ENCODE assay signal across 23 cellular contexts in the genomic region with DNA sequence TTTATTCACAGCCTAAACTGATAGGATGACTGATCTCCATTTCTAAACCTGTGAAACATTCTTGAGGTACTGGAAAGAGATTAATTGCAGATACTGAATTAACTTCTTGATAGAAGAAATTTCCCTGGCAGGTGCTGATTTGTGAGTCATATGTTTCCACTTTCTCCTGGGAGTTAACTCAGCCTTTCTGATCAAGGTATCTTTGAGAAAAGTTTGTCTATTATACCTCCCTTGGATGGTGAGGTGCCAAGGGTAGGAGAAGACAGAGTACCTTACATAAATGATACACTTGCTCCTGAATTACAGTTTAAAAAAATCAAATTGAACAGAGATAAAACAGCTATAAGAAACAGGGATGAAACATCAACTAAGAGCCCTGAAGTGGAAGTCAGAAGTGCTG.
A peak's percentile ranks its signal among the peaks of the same experiment; 100 is the strongest.
DNase-seq lines count a peak whose midpoint lies in the region; TF ChIP-seq lines count a peak whose summit lies in the region.
"Had no signal": no experiment of that assay in that cellular context is flagged by ENCODE, and none has a peak within 500 bp of the region (broad histone marks: within the 10 kb centered on the region; RNA-seq: fewer than 3 reads in every experiment).

No MANE protein-coding gene starts in this region.

- H3K27ac Mint-ChIP-seq in activated CD4-positive, alpha-beta T cell treated with anti-CD3 and anti-CD28 coated beads, Interleukin-2, amount 10 ng/mL, durations not matched to agents 7 days and 5 days: peak overlapping the region; percentile 33
- peak overlapping the region; percentile 12 for H3K27ac Mint-ChIP-seq in activated naive CD4-positive, alpha-beta T cell treated with anti-CD3 and anti-CD28 coated beads, Interleukin-2, amount 50 U/mL, for 24 hours
- no peak overlapping the region for H3K27ac Mint-ChIP-seq in activated naive CD4-positive, alpha-beta T cell treated with anti-CD3 and anti-CD28 coated beads, Interleukin-2, amount 10 ng/mL, durations not matched to agents 7 days and 5 days
- H3K27ac Mint-ChIP-seq in nephron progenitor cell: peak overlapping the region; percentile 66
- H3K27ac Mint-ChIP-seq in chondrocyte (ENCODE audit: unreplicated experiment): no peak overlapping the region
- H3K27ac Mint-ChIP-seq: CD14-positive monocyte; CD4-positive, alpha-beta memory T cell had no signal

- H3K9me3 Mint-ChIP-seq in activated CD4-positive, alpha-beta T cell treated with anti-CD3 and anti-CD28 coated beads, Interleukin-2, amount 10 ng/mL, durations not matched to agents 7 days and 5 days: no peaks in the 10 kb centered on the region
- H3K9me3 Mint-ChIP-seq in activated naive CD4-positive, alpha-beta T cell treated with anti-CD3 and anti-CD28 coated beads, Interleukin-2, amount 50 U/mL, for 24 hours: no peaks in the 10 kb centered on the region
- H3K9me3 Mint-ChIP-seq in activated naive CD4-positive, alpha-beta T cell treated with anti-CD3 and anti-CD28 coated beads, Interleukin-2, amount 10 ng/mL, durations not matched to agents 7 days and 5 days: no peaks in the 10 kb centered on the region
- H3K9me3 Mint-ChIP-seq in nephron progenitor cell (no peaks in the 10 kb centered on the region), chondrocyte (ENCODE audit: low read depth) (no peaks in the 10 kb centered on the region)
- H3K9me3 Mint-ChIP-seq: CD4-positive, alpha-beta memory T cell; CD4-positive, CD25-positive, alpha-beta regulatory T cell; CD8-positive, alpha-beta memory T cell had no signal

- H3K4me3 Mint-ChIP-seq in activated CD4-positive, alpha-beta T cell treated with anti-CD3 and anti-CD28 coated beads, Interleukin-2, amount 10 ng/mL, durations not matched to agents 7 days and 5 days: no peak overlapping the region
- H3K4me3 Mint-ChIP-seq in activated naive CD4-positive, alpha-beta T cell treated with anti-CD3 and anti-CD28 coated beads, Interleukin-2, amount 50 U/mL, for 24 hours: no peak overlapping the region
- no peak overlapping the region for H3K4me3 Mint-ChIP-seq in activated naive CD4-positive, alpha-beta T cell treated with anti-CD3 and anti-CD28 coated beads, Interleukin-2, amount 10 ng/mL, durations not matched to agents 7 days and 5 days
- H3K4me3 Mint-ChIP-seq in nephron progenitor cell (no peak overlapping the region), chondrocyte (ENCODE audit: unreplicated experiment) (no peak overlapping the region)
- H3K4me3 Mint-ChIP-seq: CD14-positive monocyte; CD4-positive, alpha-beta memory T cell; CD4-positive, CD25-positive, alpha-beta regulatory T cell; CD8-positive, alpha-beta memory T cell had no signal

- no peaks in the 10 kb centered on the region for H3K27me3 Mint-ChIP-seq in activated CD4-positive, alpha-beta T cell treated with anti-CD3 and anti-CD28 coated beads, Interleukin-2, amount 10 ng/mL, durations not matched to agents 7 days and 5 days
- no peaks in the 10 kb centered on the region for H3K27me3 Mint-ChIP-seq in activated naive CD4-positive, alpha-beta T cell treated with anti-CD3 and anti-CD28 coated beads, Interleukin-2, amount 50 U/mL, for 24 hours
- no peaks in the 10 kb centered on the region for H3K27me3 Mint-ChIP-seq in activated naive CD4-positive, alpha-beta T cell treated with anti-CD3 and anti-CD28 coated beads, Interleukin-2, amount 10 ng/mL, durations not matched to agents 7 days and 5 days
- H3K27me3 Mint-ChIP-seq in nephron progenitor cell (ENCODE audit: low read depth, poor library complexity): no peaks in the 10 kb centered on the region
- no peaks in the 10 kb centered on the region for H3K27me3 Mint-ChIP-seq in chondrocyte (ENCODE audit: low read depth)
- H3K27me3 Mint-ChIP-seq: CD4-positive, alpha-beta memory T cell; CD4-positive, CD25-positive, alpha-beta regulatory T cell; CD8-positive, alpha-beta memory T cell had no signal

- H3K4me1 Mint-ChIP-seq in activated CD4-positive, alpha-beta T cell treated with anti-CD3 and anti-CD28 coated beads, Interleukin-2, amount 10 ng/mL, durations not matched to agents 7 days and 5 days: peaks cover 16% of the 10 kb centered on the region
- peaks cover 25% of the 10 kb centered on the region for H3K4me1 Mint-ChIP-seq in activated naive CD4-positive, alpha-beta T cell treated with anti-CD3 and anti-CD28 coated beads, Interleukin-2, amount 50 U/mL, for 24 hours
- peaks cover 11% of the 10 kb centered on the region for H3K4me1 Mint-ChIP-seq in activated naive CD4-positive, alpha-beta T cell treated with anti-CD3 and anti-CD28 coated beads, Interleukin-2, amount 10 ng/mL, durations not matched to agents 7 days and 5 days
- H3K4me1 Mint-ChIP-seq in nephron progenitor cell (no peaks in the 10 kb centered on the region), chondrocyte (ENCODE audit: low read depth) (peaks cover 17% of the 10 kb centered on the region)

- CTCF ChIA-PET in activated CD4-positive, alpha-beta T cell treated with anti-CD3 and anti-CD28 coated beads, Interleukin-2, amount 10 ng/mL, durations not matched to agents 7 days and 5 days (lab: Charles Lee): interaction anchor here (1.4 kb wide), 1 partner anchor 9 kb away, joined by 3 read pairs; no protein-coding TSS in a partner anchor
- CTCF ChIA-PET in activated naive CD4-positive, alpha-beta T cell treated with anti-CD3 and anti-CD28 coated beads, Interleukin-2, amount 10 ng/mL, durations not matched to agents 7 days and 5 days (lab: Charles Lee): no interaction called here

- POLR2A ChIA-PET in activated CD4-positive, alpha-beta T cell treated with anti-CD3 and anti-CD28 coated beads, Interleukin-2, amount 10 ng/mL, durations not matched to agents 7 days and 5 days (lab: Charles Lee): no interaction called here

- H3K36me3 Mint-ChIP-seq in activated CD4-positive, alpha-beta T cell treated with anti-CD3 and anti-CD28 coated beads, Interleukin-2, amount 10 ng/mL, durations not matched to agents 7 days and 5 days (ENCODE audit: low read depth): peaks cover 29% of the 10 kb centered on the region
- H3K36me3 Mint-ChIP-seq in activated naive CD4-positive, alpha-beta T cell treated with anti-CD3 and anti-CD28 coated beads, Interleukin-2, amount 50 U/mL, for 24 hours: peaks cover 27% of the 10 kb centered on the region
- H3K36me3 Mint-ChIP-seq in activated naive CD4-positive, alpha-beta T cell treated with anti-CD3 and anti-CD28 coated beads, Interleukin-2, amount 10 ng/mL, durations not matched to agents 7 days and 5 days: peaks cover 37% of the 10 kb centered on the region
- H3K36me3 Mint-ChIP-seq in nephron progenitor cell (ENCODE audit: low read depth) (peaks cover 46% of the 10 kb centered on the region), chondrocyte (ENCODE audit: low read depth) (peaks cover 8% of the 10 kb centered on the region)

- no peak for DNase-seq in activated CD4-positive, alpha-beta T cell treated with anti-CD3 and anti-CD28 coated beads, Interleukin-2, amount 10 ng/mL, durations not matched to agents 7 days and 5 days
- no peak for DNase-seq in activated CD4-positive, alpha-beta T cell treated with anti-CD3 and anti-CD28 coated beads for 4 hours
- no peak for DNase-seq in activated naive CD4-positive, alpha-beta T cell treated with anti-CD3 and anti-CD28 coated beads, Interleukin-2, amount 10 ng/mL, durations not matched to agents 7 days and 5 days
- DNase-seq in nephron progenitor cell: no peak
- peak; percentile 40 for DNase-seq in renal cortical epithelial cell (ENCODE audit: low read depth)
- DNase-seq in chondrocyte (ENCODE audit: low spot score): no peak
- no peak for DNase-seq in UCSD-AML1 (lab: John Stamatoyannopoulos, UW; ENCODE audit: unreplicated experiment)
- DNase-seq: AML-193; BE2C; C1 segment of cervical spinal cord; CD4-positive, alpha-beta memory T cell; CD4-positive, CD25-positive, alpha-beta regulatory T cell; CD8-positive, alpha-beta memory T cell; COR-L47; DMS 273 treated with DMSO at 0.1 percent for 48 hours; DMS153; DMS53; DMS79; DND-41; EL; GDM1 had no signal

- TF ChIP-seq CTCF in nephron progenitor cell (IDR thresholded peaks at IDR 0.05): no peak
- TF ChIP-seq CTCF in chondrocyte (IDR thresholded peaks at IDR 0.05): no peak

Comparison
In these comparisons a context has a peak if more than half of its experiments do, and no peak if none do; other contexts are left out.
1. H3K27ac Mint-ChIP-seq: peak in activated CD4-positive, alpha-beta T cell treated with anti-CD3 and anti-CD28 coated beads, Interleukin-2, amount 10 ng/mL, durations not matched to agents 7 days and 5 days (single experiment), activated naive CD4-positive, alpha-beta T cell treated with anti-CD3 and anti-CD28 coated beads, Interleukin-2, amount 50 U/mL, for 24 hours (single experiment) and nephron progenitor cell (single experiment); none in activated naive CD4-positive, alpha-beta T cell treated with anti-CD3 and anti-CD28 coated beads, Interleukin-2, amount 10 ng/mL, durations not matched to agents 7 days and 5 days (single experiment) and chondrocyte (single experiment).